ENCODE assay signal across 1 cellular context in genomic region chr15:101054116-101054515, GRCh38.
TF ChIP-seq lines count a peak whose summit lies in the region.

No MANE protein-coding gene starts in this region.

TF ChIP-seq in GM12878, 131 proteins besides CTCF, POLR2A, EP300 and RAD21 (continued from another document):
- TF ChIP-seq CUX1 (IDR thresholded peaks at IDR 0.05; ENCODE audit: insufficient replicate concordance, low read depth, low read length) (no peak), RAD51 (IDR thresholded peaks at IDR 0.05) (no peak), SMAD5 (IDR thresholded peaks at IDR 0.05; ENCODE audit: low read depth) (no peak), YBX1 (IDR thresholded peaks at IDR 0.05) (no peak), BCL3 (IDR thresholded peaks at IDR 0.05; ENCODE audit: borderline replicate concordance, insufficient read depth, low read depth, low read length, poor library complexity, severe bottlenecking) (no peak), TCF12 (IDR thresholded peaks at IDR 0.05; ENCODE audit: low read depth, low read length) (no peak), ELK1 (IDR thresholded peaks at IDR 0.05; ENCODE audit: low read depth, low read length) (no peak), IKZF1 (conservative IDR thresholded peaks at IDR 0.05) (no peak), MYC (IDR thresholded peaks at IDR 0.05; ENCODE audit: insufficient read depth, insufficient read length, insufficient replicate concordance, low read length, severe bottlenecking) (no peak), E2F4 (IDR thresholded peaks at IDR 0.05; ENCODE audit: low read depth, low read length) (no peak), ZBTB4 (CRISPR knock-in tag; IDR thresholded peaks at IDR 0.05) (no peak)
